In genomic region chr16:69563605-69564580, GRCh38 we compare ENCODE assay signal across 1 cellular context.
A peak's percentile ranks its signal among the peaks of the same experiment; 100 is the strongest.
TF ChIP-seq lines count a peak whose summit lies in the region.

No MANE protein-coding gene starts in this region.

TF ChIP-seq in HepG2, 621 proteins besides CTCF, POLR2A, EP300 and RAD21 (continued from another document and continues in another):
- TF ChIP-seq ZNF143 (CRISPR knock-in tag; IDR thresholded peaks at IDR 0.05) (no peak), RXRB (CRISPR knock-in tag; IDR thresholded peaks at IDR 0.05; ENCODE audit: borderline replicate concordance) (peak; percentile 15; the same call in 1 of the 2 replicates), NR0B2 (CRISPR knock-in tag; IDR thresholded peaks at IDR 0.05) (no peak), GTF2F1 (IDR thresholded peaks at IDR 0.05; ENCODE audit: low read length) (no peak), MAF1 (CRISPR knock-in tag; IDR thresholded peaks at IDR 0.05; ENCODE audit: borderline replicate concordance) (no peak), CAMTA2 (CRISPR knock-in tag; IDR thresholded peaks at IDR 0.05; ENCODE audit: borderline replicate concordance) (no peak), BRF2 (CRISPR knock-in tag; IDR thresholded peaks at IDR 0.05) (no peak), ARID5B (CRISPR knock-in tag; IDR thresholded peaks at IDR 0.05) (0 out of 2 replicates have a peak, but pooled peaks have one; percentile 5), ZNF224 (CRISPR knock-in tag; IDR thresholded peaks at IDR 0.05) (0 out of 2 replicates have a peak, but pooled peaks have one; percentile 56), ONECUT2 (CRISPR knock-in tag; IDR thresholded peaks at IDR 0.05) (no peak), NR2F6 (IDR thresholded peaks at IDR 0.05) (0 out of 2 replicates have a peak, but pooled peaks have one; percentile 19), NR2F6 (CRISPR knock-in tag; IDR thresholded peaks at IDR 0.05) (no peak), ZFP91 (CRISPR knock-in tag; IDR thresholded peaks at IDR 0.05; ENCODE audit: borderline replicate concordance) (no peak), NFKB2 (CRISPR knock-in tag; IDR thresholded peaks at IDR 0.05; ENCODE audit: borderline replicate concordance) (no peak), NCOA2 (CRISPR knock-in tag; IDR thresholded peaks at IDR 0.05) (0 out of 2 replicates have a peak, but pooled peaks have one; percentile 9), ZNF256 (CRISPR knock-in tag; conservative IDR thresholded peaks at IDR 0.05) (no peak), SUZ12 (IDR thresholded peaks at IDR 0.05; ENCODE audit: low read depth, low read length) (no peak), RBM39 (IDR thresholded peaks at IDR 0.05; ENCODE audit: low read depth, low read length, poor library complexity, severe bottlenecking) (no peak), ZNF660 (CRISPR knock-in tag; IDR thresholded peaks at IDR 0.05; ENCODE audit: borderline replicate concordance, low read depth) (no peak), GFI1 (CRISPR knock-in tag; IDR thresholded peaks at IDR 0.05; ENCODE audit: borderline replicate concordance) (peak; percentile 77), FOXA1 (IDR thresholded peaks at IDR 0.05) (no peak), FOXA1 (CRISPR knock-in tag; IDR thresholded peaks at IDR 0.05) (no peak), PATZ1 (CRISPR knock-in tag; IDR thresholded peaks at IDR 0.05) (peak; percentile 35; the same call in 1 of the 2 replicates), CEBPG (CRISPR knock-in tag; IDR thresholded peaks at IDR 0.05) (peak; percentile 46; the same call in 1 of the 2 replicates), ZBTB7B (CRISPR knock-in tag; IDR thresholded peaks at IDR 0.05) (peak; percentile 64; the same call in 1 of the 2 replicates), SSRP1 (CRISPR knock-in tag; IDR thresholded peaks at IDR 0.05) (0 out of 2 replicates have a peak, but pooled peaks have one; percentile 37)
- TF ChIP-seq, protein P1, sequence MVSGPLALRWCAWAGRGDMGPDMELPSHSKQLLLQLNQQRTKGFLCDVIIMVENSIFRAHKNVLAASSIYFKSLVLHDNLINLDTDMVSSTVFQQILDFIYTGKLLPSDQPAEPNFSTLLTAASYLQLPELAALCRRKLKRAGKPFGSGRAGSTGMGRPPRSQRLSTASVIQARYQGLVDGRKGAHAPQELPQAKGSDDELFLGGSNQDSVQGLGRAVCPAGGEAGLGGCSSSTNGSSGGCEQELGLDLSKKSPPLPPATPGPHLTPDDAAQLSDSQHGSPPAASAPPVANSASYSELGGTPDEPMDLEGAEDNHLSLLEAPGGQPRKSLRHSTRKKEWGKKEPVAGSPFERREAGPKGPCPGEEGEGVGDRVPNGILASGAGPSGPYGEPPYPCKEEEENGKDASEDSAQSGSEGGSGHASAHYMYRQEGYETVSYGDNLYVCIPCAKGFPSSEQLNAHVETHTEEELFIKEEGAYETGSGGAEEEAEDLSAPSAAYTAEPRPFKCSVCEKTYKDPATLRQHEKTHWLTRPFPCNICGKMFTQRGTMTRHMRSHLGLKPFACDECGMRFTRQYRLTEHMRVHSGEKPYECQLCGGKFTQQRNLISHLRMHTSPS (CRISPR knock-in tag; IDR thresholded peaks at IDR 0.05; ENCODE audit: low read depth) = no peak
- TF ChIP-seq, protein P2, sequence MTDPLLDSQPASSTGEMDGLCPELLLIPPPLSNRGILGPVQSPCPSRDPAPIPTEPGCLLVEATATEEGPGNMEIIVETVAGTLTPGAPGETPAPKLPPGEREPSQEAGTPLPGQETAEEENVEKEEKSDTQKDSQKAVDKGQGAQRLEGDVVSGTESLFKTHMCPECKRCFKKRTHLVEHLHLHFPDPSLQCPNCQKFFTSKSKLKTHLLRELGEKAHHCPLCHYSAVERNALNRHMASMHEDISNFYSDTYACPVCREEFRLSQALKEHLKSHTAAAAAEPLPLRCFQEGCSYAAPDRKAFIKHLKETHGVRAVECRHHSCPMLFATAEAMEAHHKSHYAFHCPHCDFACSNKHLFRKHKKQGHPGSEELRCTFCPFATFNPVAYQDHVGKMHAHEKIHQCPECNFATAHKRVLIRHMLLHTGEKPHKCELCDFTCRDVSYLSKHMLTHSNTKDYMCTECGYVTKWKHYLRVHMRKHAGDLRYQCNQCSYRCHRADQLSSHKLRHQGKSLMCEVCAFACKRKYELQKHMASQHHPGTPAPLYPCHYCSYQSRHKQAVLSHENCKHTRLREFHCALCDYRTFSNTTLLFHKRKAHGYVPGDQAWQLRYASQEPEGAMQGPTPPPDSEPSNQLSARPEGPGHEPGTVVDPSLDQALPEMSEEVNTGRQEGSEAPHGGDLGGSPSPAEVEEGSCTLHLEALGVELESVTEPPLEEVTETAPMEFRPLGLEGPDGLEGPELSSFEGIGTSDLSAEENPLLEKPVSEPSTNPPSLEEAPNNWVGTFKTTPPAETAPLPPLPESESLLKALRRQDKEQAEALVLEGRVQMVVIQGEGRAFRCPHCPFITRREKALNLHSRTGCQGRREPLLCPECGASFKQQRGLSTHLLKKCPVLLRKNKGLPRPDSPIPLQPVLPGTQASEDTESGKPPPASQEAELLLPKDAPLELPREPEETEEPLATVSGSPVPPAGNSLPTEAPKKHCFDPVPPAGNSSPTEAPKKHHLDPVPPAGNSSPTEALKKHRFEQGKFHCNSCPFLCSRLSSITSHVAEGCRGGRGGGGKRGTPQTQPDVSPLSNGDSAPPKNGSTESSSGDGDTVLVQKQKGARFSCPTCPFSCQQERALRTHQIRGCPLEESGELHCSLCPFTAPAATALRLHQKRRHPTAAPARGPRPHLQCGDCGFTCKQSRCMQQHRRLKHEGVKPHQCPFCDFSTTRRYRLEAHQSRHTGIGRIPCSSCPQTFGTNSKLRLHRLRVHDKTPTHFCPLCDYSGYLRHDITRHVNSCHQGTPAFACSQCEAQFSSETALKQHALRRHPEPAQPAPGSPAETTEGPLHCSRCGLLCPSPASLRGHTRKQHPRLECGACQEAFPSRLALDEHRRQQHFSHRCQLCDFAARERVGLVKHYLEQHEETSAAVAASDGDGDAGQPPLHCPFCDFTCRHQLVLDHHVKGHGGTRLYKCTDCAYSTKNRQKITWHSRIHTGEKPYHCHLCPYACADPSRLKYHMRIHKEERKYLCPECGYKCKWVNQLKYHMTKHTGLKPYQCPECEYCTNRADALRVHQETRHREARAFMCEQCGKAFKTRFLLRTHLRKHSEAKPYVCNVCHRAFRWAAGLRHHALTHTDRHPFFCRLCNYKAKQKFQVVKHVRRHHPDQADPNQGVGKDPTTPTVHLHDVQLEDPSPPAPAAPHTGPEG (CRISPR knock-in tag; IDR thresholded peaks at IDR 0.05) = no peak
- TF ChIP-seq, protein P3, sequence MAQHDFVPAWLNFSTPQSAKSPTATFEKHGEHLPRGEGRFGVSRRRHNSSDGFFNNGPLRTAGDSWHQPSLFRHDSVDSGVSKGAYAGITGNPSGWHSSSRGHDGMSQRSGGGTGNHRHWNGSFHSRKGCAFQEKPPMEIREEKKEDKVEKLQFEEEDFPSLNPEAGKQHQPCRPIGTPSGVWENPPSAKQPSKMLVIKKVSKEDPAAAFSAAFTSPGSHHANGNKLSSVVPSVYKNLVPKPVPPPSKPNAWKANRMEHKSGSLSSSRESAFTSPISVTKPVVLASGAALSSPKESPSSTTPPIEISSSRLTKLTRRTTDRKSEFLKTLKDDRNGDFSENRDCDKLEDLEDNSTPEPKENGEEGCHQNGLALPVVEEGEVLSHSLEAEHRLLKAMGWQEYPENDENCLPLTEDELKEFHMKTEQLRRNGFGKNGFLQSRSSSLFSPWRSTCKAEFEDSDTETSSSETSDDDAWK (CRISPR knock-in tag; IDR thresholded peaks at IDR 0.05) = no peak
- TF ChIP-seq, protein P4, sequence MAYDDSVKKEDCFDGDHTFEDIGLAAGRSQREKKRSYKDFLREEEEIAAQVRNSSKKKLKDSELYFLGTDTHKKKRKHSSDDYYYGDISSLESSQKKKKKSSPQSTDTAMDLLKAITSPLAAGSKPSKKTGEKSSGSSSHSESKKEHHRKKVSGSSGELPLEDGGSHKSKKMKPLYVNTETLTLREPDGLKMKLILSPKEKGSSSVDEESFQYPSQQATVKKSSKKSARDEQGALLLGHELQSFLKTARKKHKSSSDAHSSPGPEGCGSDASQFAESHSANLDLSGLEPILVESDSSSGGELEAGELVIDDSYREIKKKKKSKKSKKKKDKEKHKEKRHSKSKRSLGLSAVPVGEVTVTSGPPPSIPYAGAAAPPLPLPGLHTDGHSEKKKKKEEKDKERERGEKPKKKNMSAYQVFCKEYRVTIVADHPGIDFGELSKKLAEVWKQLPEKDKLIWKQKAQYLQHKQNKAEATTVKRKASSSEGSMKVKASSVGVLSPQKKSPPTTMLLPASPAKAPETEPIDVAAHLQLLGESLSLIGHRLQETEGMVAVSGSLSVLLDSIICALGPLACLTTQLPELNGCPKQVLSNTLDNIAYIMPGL (CRISPR knock-in tag; IDR thresholded peaks at IDR 0.05; ENCODE audit: borderline replicate concordance in 1 of 2, low read depth in 1 of 2) = no peak
- TF ChIP-seq, protein P5, sequence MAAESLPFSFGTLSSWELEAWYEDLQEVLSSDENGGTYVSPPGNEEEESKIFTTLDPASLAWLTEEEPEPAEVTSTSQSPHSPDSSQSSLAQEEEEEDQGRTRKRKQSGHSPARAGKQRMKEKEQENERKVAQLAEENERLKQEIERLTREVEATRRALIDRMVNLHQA (CRISPR knock-in tag; IDR thresholded peaks at IDR 0.05) = no peak
